Comparison of ENCODE assay signal across 28 cellular contexts in genomic region chr11:17801166-17801565, GRCh38.
"Had no signal": no experiment of that assay in that cellular context is flagged by ENCODE, and none has a peak within 500 bp of the region (broad histone marks: within the 10 kb centered on the region; RNA-seq: fewer than 3 reads in every experiment).

No MANE protein-coding gene starts in this region.

- H3K4me1 ChIP-seq: adrenal gland, breast epithelium had no signal

- H3K27ac ChIP-seq: adrenal gland, breast epithelium, SK-N-MC had no signal

- H3K9me3 ChIP-seq: adrenal gland, breast epithelium had no signal

- H3K27me3 Mint-ChIP-seq: activated CD4-positive, alpha-beta T cell treated with anti-CD3 and anti-CD28 coated beads, Interleukin-2, amount 10 ng/mL, durations not matched to agents 7 days and 5 days; activated CD8-positive, alpha-beta T cell treated with anti-CD3 and anti-CD28 coated beads for 36 hours; activated naive CD8-positive, alpha-beta T cell treated with anti-CD3 and anti-CD28 coated beads, Interleukin-2, amount 10 ng/mL, durations not matched to agents 7 days and 5 days; T-cell had no signal

- DNase-seq: activated CD4-positive, alpha-beta T cell treated with anti-CD3 and anti-CD28 coated beads, Interleukin-2, amount 10 ng/mL, durations not matched to agents 7 days and 5 days; activated CD4-positive, CD25-positive, alpha-beta regulatory T cell; activated CD8-positive, alpha-beta memory T cell treated with anti-CD3 and anti-CD28 coated beads, Interleukin-2, amount 50 U/mL, for 48 hours; activated CD8-positive, alpha-beta T cell treated with anti-CD3 and anti-CD28 coated beads for 36 hours; activated naive CD4-positive, alpha-beta T cell treated with anti-CD3 and anti-CD28 coated beads, Interleukin-2, amount 50 U/mL, for 16 hours; activated naive CD8-positive, alpha-beta T cell treated with anti-CD3 and anti-CD28 coated beads, Interleukin-2, amount 10 ng/mL, durations not matched to agents 7 days and 5 days; activated T-cell treated with anti-CD3 and anti-CD28 coated beads, Interleukin-2, amount 50 U/mL, for 1 hour; adrenal gland; aorta; KG1; NCI-H1092; NCI-H1417 treated with DMSO at 0.1 percent for 48 hours; NCI-H1694; NCI-H2029; NCI-H2107; NCI-H2171 treated with DMSO at 0.1 percent for 48 hours; NCI-H226; NCI-H526; NCI-H774; OCI-M1; RPMI8226; T-cell; T-helper 2 cell; T1000 had no signal

- H3K27ac Mint-ChIP-seq: activated CD4-positive, alpha-beta T cell treated with anti-CD3 and anti-CD28 coated beads, Interleukin-2, amount 10 ng/mL, durations not matched to agents 7 days and 5 days; activated CD8-positive, alpha-beta T cell treated with anti-CD3 and anti-CD28 coated beads for 36 hours; activated naive CD8-positive, alpha-beta T cell treated with anti-CD3 and anti-CD28 coated beads, Interleukin-2, amount 10 ng/mL, durations not matched to agents 7 days and 5 days; T-cell had no signal

- H3K9me3 Mint-ChIP-seq: activated CD8-positive, alpha-beta T cell treated with anti-CD3 and anti-CD28 coated beads for 36 hours; T-cell had no signal

- H3K4me3 Mint-ChIP-seq: activated CD4-positive, alpha-beta T cell treated with anti-CD3 and anti-CD28 coated beads, Interleukin-2, amount 10 ng/mL, durations not matched to agents 7 days and 5 days; activated CD8-positive, alpha-beta T cell treated with anti-CD3 and anti-CD28 coated beads for 36 hours; activated naive CD8-positive, alpha-beta T cell treated with anti-CD3 and anti-CD28 coated beads, Interleukin-2, amount 10 ng/mL, durations not matched to agents 7 days and 5 days; T-cell had no signal

- ATAC-seq: activated CD8-positive, alpha-beta T cell treated with anti-CD3 and anti-CD28 coated beads for 36 hours; Panc1; Right ventricle myocardium inferior; T-cell had no signal

- H3K4me3 ChIP-seq: adrenal gland, breast epithelium, SK-N-MC had no signal

- H3K36me3 ChIP-seq: adrenal gland, breast epithelium had no signal

- H3K4me1 Mint-ChIP-seq: activated CD4-positive, alpha-beta T cell treated with anti-CD3 and anti-CD28 coated beads, Interleukin-2, amount 10 ng/mL, durations not matched to agents 7 days and 5 days; activated naive CD8-positive, alpha-beta T cell treated with anti-CD3 and anti-CD28 coated beads, Interleukin-2, amount 10 ng/mL, durations not matched to agents 7 days and 5 days; T-cell had no signal

- H3K27me3 ChIP-seq: adrenal gland, breast epithelium had no signal
